26 cellular contexts compared by ENCODE assay signal in the genomic region with DNA sequence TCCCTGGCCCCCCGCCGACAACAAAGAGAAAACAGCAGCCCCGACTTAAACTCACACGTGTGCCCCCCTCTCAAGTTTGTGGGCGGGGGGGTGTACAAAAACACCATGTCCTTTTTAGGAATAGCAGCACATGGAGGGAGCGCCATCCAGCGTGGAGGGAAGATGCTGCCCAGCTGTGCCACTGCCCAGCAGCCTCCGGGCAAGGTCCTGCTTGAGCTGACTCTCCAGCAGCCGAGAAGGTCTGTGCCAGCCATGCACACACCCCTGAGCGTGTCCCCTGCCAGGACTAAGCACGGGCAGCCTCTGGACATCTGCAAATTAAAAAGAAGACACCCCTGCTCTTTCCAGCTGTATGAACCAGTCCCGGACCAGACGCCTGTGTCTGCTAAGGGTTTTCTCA.
"Had no signal": no experiment of that assay in that cellular context is flagged by ENCODE, and none has a peak within 500 bp of the region (broad histone marks: within the 10 kb centered on the region; RNA-seq: fewer than 3 reads in every experiment).

No MANE protein-coding gene starts in this region.

- H3K4me3 ChIP-seq: cardiac muscle cell, colonic mucosa had no signal

- H3K27me3 ChIP-seq: cardiac muscle cell, colonic mucosa had no signal

- H3K9me3 ChIP-seq: colonic mucosa had no signal

- DNase-seq: activated B cell treated with CpG ODN at 0.5 μM for 24 hours; activated CD4-positive, alpha-beta T cell treated with anti-CD3 and anti-CD28 coated beads for 48 hours; activated CD4-positive, alpha-beta T cell treated with anti-CD3 and anti-CD28 coated beads, Interleukin-2, amount 50 U/mL, for 1 hour; activated CD4-positive, alpha-beta T cell treated with anti-CD3 and anti-CD28 coated beads, Interleukin-2, amount 50 U/mL, for 48 hours; activated CD8-positive, alpha-beta memory T cell treated with anti-CD3 and anti-CD28 coated beads for 24 hours; activated CD8-positive, alpha-beta T cell treated with anti-CD3 and anti-CD28 coated beads for 36 hours; activated effector memory CD4-positive, alpha-beta T cell treated with Interleukin-2 at 50 U/mL for 16 hours; activated gamma-delta T cell treated with Interleukin-2 at 50 U/mL for 16 hours; activated naive CD4-positive, alpha-beta T cell treated with anti-CD3 and anti-CD28 coated beads, Interleukin-2, amount 50 U/mL, for 16 hours; activated naive CD4-positive, alpha-beta T cell treated with Interleukin-2 at 50 U/mL for 16 hours; activated T-cell treated with anti-CD3 and anti-CD28 coated beads, Interleukin-2, amount 50 U/mL, for 4 hours; amniotic stem cell; anterior cingulate cortex; central memory CD4-positive, alpha-beta T cell; cerebellar nuclear complex; colonic mucosa; effector CD8-positive, alpha-beta T cell; T-helper 17 cell; T1000; WERI-Rb-1 had no signal

- H3K36me3 ChIP-seq: cardiac muscle cell, colonic mucosa, WERI-Rb-1 had no signal

- H3K4me1 ChIP-seq: colonic mucosa had no signal

- H3K27ac ChIP-seq: cardiac muscle cell, colonic mucosa, WERI-Rb-1 had no signal

- FAIRE-seq: astrocyte, frontal cortex had no signal

- ATAC-seq: activated CD4-positive, CD25-positive, alpha-beta regulatory T cell treated with anti-CD3 and anti-CD28 coated beads, Interleukin-2, amount 50 U/mL, for 24 hours; activated CD8-positive, alpha-beta T cell treated with anti-CD3 and anti-CD28 coated beads for 36 hours; activated T-cell treated with anti-CD3 and anti-CD28 coated beads, Interleukin-2, amount 50 U/mL, for 4 hours; activated T-helper 17 cell treated with anti-CD3 and anti-CD28 coated beads, Interleukin-2, amount 50 U/mL, for 72 hours; esophagus mucosa; T-helper 17 cell had no signal
